Comparison of ENCODE assay signal across 8 cellular contexts in genomic region chr1:26786437-26787380, GRCh38. TPM values are rescaled to one million over a fixed set of nuclear protein-coding genes. Genes with fewer than 3 reads are reported as not detected.
A peak's percentile ranks its signal among the peaks of the same experiment; 100 is the strongest.
DNase-seq lines count a peak whose midpoint lies in the region; ATAC-seq, FAIRE-seq and TF ChIP-seq lines count a peak whose summit lies in the region.

No MANE protein-coding gene starts in this region.

- peak overlapping the region; percentile 92 to 97 for H3K4me3 Mint-ChIP-seq in stimulated activated naive CD8-positive, alpha-beta T cell treated with anti-CD3 and anti-CD28 coated beads, Interleukin-15, amount 100 ng/mL, for 72 hours

- WGBS in HepG2 (ENCODE audit: low lambda C conversion rate) = 14% methylated on average over 12 of the region's 12 CpGs

- peak; percentile 52 for ATAC-seq in HepG2
- peak; percentile 22 for ATAC-seq in stimulated activated naive CD8-positive, alpha-beta T cell treated with anti-CD3 and anti-CD28 coated beads, Interleukin-15, amount 100 ng/mL, for 72 hours

- no peaks in the 10 kb centered on the region for H3K36me3 ChIP-seq in HepG2 (replicated peaks in 1 of 2; ENCODE audit: control insufficient read depth in 1 of 2, insufficient read depth in 2 of 2, low read length in 2 of 2)

- peak overlapping the region; percentile 97 for H3K27ac ChIP-seq in HepG2 (ENCODE audit: extremely low read length, insufficient read depth, low read length)

- FAIRE-seq in TTC549 (lab: Jason Lieb, UNC) (peak; percentile 92), HepG2 (lab: Jason Lieb, UNC) (peak; percentile 77)

- H3K4me1 Mint-ChIP-seq in stimulated activated naive CD8-positive, alpha-beta T cell treated with anti-CD3 and anti-CD28 coated beads, Interleukin-15, amount 100 ng/mL, for 72 hours = peaks cover 84% of the 10 kb centered on the region

- H3K27me3 Mint-ChIP-seq in stimulated activated naive CD8-positive, alpha-beta T cell treated with anti-CD3 and anti-CD28 coated beads, Interleukin-15, amount 100 ng/mL, for 72 hours = no peaks in the 10 kb centered on the region

- CTCF ChIA-PET in HepG2 (lab: Yijun Ruan, JAX; ENCODE audit: low intra/inter-chr PET ratio, low total read pairs) = no interaction called here

- H3K27me3 ChIP-seq in HepG2 (ENCODE audit: control insufficient read depth in 1 of 2, insufficient read depth in 2 of 2, low read length in 2 of 2) = no peaks in the 10 kb centered on the region; a peak in 1 of 5 replicates

- peak; percentile 65 to 67 for TF ChIP-seq POLR2A in HepG2 (IDR thresholded peaks at IDR 0.05; ENCODE audit: insufficient read depth in 1 of 2, low read depth in 2 of 2, low read length in 2 of 2)

- peak overlapping the region; percentile 78 to 89 (median 87) for H3K4me3 ChIP-seq in HepG2 (replicated peaks in 1 of 3; ENCODE audit: insufficient read depth in 1 of 3, low read depth in 2 of 3, low read length in 3 of 3)

- intact Hi-C loops in HepG2 (cut with micrococcal nuclease; ENCODE audit: unreplicated experiment) = loop anchor here (5.0 kb wide), 2 partner anchors 89 to 109 kb away; partner anchors contain the start of gene ARID1A

- H2AFZ ChIP-seq in HepG2 (ENCODE audit: low read length) = no peak overlapping the region

- no peak for TF ChIP-seq RAD21 in HepG2 (CRISPR knock-in tag; IDR thresholded peaks at IDR 0.05)

- H3K9me3 ChIP-seq in HepG2 (ENCODE audit: low read length) = no peaks in the 10 kb centered on the region

- peak overlapping the region; percentile 100 for H3K27ac Mint-ChIP-seq in stimulated activated naive CD8-positive, alpha-beta T cell treated with anti-CD3 and anti-CD28 coated beads, Interleukin-15, amount 100 ng/mL, for 72 hours

- no peaks in the 10 kb centered on the region for H4K20me1 ChIP-seq in HepG2 (ENCODE audit: insufficient read depth, low read length)

- TF ChIP-seq EP300 in HepG2 (IDR thresholded peaks at IDR 0.05; ENCODE audit: low read depth in 2 of 2, low read length in 2 of 2) = no peak
- no peak for TF ChIP-seq EP300 in HepG2 (CRISPR knock-in tag; IDR thresholded peaks at IDR 0.05; ENCODE audit: borderline replicate concordance)

- H3K9ac ChIP-seq in HepG2 (ENCODE audit: insufficient read depth, low read depth, low read length) = peak overlapping the region; percentile 98

- TF ChIP-seq CTCF in HepG2 (CRISPR knock-in tag; IDR thresholded peaks at IDR 0.05) = no peak

- no TSS peak for BruUV-seq in HepG2 (replicated peaks; lab: Mats Ljungman, UMichigan)

- H3K9me3 Mint-ChIP-seq in stimulated activated naive CD8-positive, alpha-beta T cell treated with anti-CD3 and anti-CD28 coated beads, Interleukin-15, amount 100 ng/mL, for 72 hours = no peaks in the 10 kb centered on the region

- DNase-seq in NCI-H146 (lab: John Stamatoyannopoulos, UW) = peak; percentile 21
- DNase-seq in NCI-H146 treated with DMSO at 0.1 percent for 48 hours (lab: John Stamatoyannopoulos, UW; ENCODE audit: unreplicated experiment) = no peak
- peak; percentile 92 for DNase-seq in KBM-7
- peak; percentile 33 to 72 for DNase-seq in dermis microvascular lymphatic vessel endothelial cell (ENCODE audit: low read depth in 2 of 2)
- peak; percentile 71 for DNase-seq in HepG2 (ENCODE audit: low spot score)
- DNase-seq in stimulated activated naive CD8-positive, alpha-beta T cell treated with anti-CD3 and anti-CD28 coated beads, Interleukin-15, amount 100 ng/mL, for 72 hours = peak; percentile 61 to 63
- DNase-seq in activated gamma-delta T cell (lab: John Stamatoyannopoulos, UW) = no peak

- POLR2A ChIA-PET in HepG2 (lab: Yijun Ruan, JAX) = interaction anchor here (1.2 to 7.0 kb wide), 11 partner anchors 15 to 285 kb away, joined by 3 to 127 read pairs (median 9); partner anchors contain the start of gene ARID1A

- H3K79me2 ChIP-seq in HepG2 (ENCODE audit: insufficient read depth, low read length) = peaks cover 6% of the 10 kb centered on the region

- in situ Hi-C loops in KBM-7 (cut with MboI; ENCODE audit: low pct_unique_long_range_greater_than_20kb, low sequenced_read_pairs) (no loop called here), HepG2 (cut with HindIII; ENCODE audit: extremely low pct_ligation_motif_present, low pct_unique_long_range_greater_than_20kb) (loop anchor here (5.0 kb wide), 2 partner anchors 94 to 184 kb away; no protein-coding TSS in a partner anchor)

- peaks cover 74% of the 10 kb centered on the region for H3K4me1 ChIP-seq in HepG2 (ENCODE audit: insufficient read depth, low read length)

- peak overlapping the region; percentile 99 for H3K4me2 ChIP-seq in HepG2 (ENCODE audit: low read depth, low read length)

TF ChIP-seq in HepG2, 621 proteins besides CTCF, POLR2A, EP300 and RAD21 (continues in another document):
- TF ChIP-seq ISX (CRISPR knock-in tag; conservative IDR thresholded peaks at IDR 0.05) = no peak
- TF ChIP-seq ZSCAN20 (CRISPR knock-in tag; IDR thresholded peaks at IDR 0.05; ENCODE audit: borderline replicate concordance) = 0 out of 2 replicates have a peak, but pooled peaks have one; percentile 14
- no peak for TF ChIP-seq SOX13 (IDR thresholded peaks at IDR 0.05)
- 0 out of 4 replicates have a peak, but pooled peaks of 1 of the 2 experiments have one; percentile 19 for TF ChIP-seq SOX13 (CRISPR knock-in tag; conservative IDR thresholded peaks at IDR 0.05 in 1 of 2, IDR thresholded peaks at IDR 0.05 in 1 of 2)
- TF ChIP-seq ATF4 (CRISPR knock-in tag; IDR thresholded peaks at IDR 0.05) = no peak
- TF ChIP-seq ZNF335 (CRISPR knock-in tag; IDR thresholded peaks at IDR 0.05) = no peak
- peak; percentile 65 for TF ChIP-seq YY1 (IDR thresholded peaks at IDR 0.05; ENCODE audit: insufficient read depth, insufficient replicate concordance, low read depth, low read length)
- no peak for TF ChIP-seq ZBTB3 (CRISPR knock-in tag; IDR thresholded peaks at IDR 0.05; ENCODE audit: borderline replicate concordance, low read depth)
- TF ChIP-seq KLF9 (CRISPR knock-in tag; IDR thresholded peaks at IDR 0.05; ENCODE audit: low read depth) = no peak
- peak; percentile 54; the same call in 1 of the 2 replicates for TF ChIP-seq SAP130 (CRISPR knock-in tag; IDR thresholded peaks at IDR 0.05; ENCODE audit: low read depth)

RNA-seq across cellular contexts. Expression of gene PIGV, which starts 1.0 kb away (rescaled TPM):
- total RNA-seq in dermis microvascular lymphatic vessel endothelial cell (6.2 and 7.2 TPM in 2 replicates), HepG2 (2016; rRNA removed; fragmentation: Illumina TruSeq; extraction: Trizol) (7.9 and 13.5 TPM in 2 replicates)
- total RNA-seq in HepG2 (2016; cell fraction: cytosol; rRNA removed; fragmentation: Illumina TruSeq; extraction: Trizol; ENCODE audit: low read depth) = 4.3 and 4.8 TPM in 2 replicates
- total RNA-seq in HepG2 (2016; cell fraction: insoluble cytoplasmic fraction; rRNA removed; fragmentation: Illumina TruSeq; extraction: Trizol) = 8.9 and 14.1 TPM in 2 replicates
- 9.7 and 9.9 TPM in 2 replicates for total RNA-seq in HepG2 (2016; cell fraction: membrane; rRNA removed; fragmentation: Illumina TruSeq; extraction: Trizol)
- 14.6 and 15.0 TPM in 2 replicates for total RNA-seq in HepG2 (2016; cell fraction: nucleus; rRNA removed; fragmentation: Illumina TruSeq; extraction: Trizol)
- polyA plus RNA-seq in HepG2 (2011; rRNA removed) = 22.7 and 26.0 TPM in 2 replicates
- polyA plus RNA-seq in HepG2 (2011; cell fraction: cytosol; rRNA removed) = 21.0 and 27.5 TPM in 2 replicates
- polyA plus RNA-seq in HepG2 (2011; cell fraction: nucleus; rRNA removed) = 14.3 and 18.5 TPM in 2 replicates
- 13.6 and 14.8 TPM in 2 replicates for polyA plus RNA-seq in HepG2 (2012)
- 2.9 and 4.4 TPM in 2 replicates for polyA plus RNA-seq in HepG2 (2016; cell fraction: cytosol; fragmentation: Illumina TruSeq; extraction: Trizol; ENCODE audit: low read depth)
- 6.7 and 7.2 TPM in 2 replicates for polyA plus RNA-seq in HepG2 (2016; cell fraction: insoluble cytoplasmic fraction; fragmentation: Illumina TruSeq; extraction: Trizol; ENCODE audit: low read depth)
- 5.3 and 7.0 TPM in 2 replicates for polyA plus RNA-seq in HepG2 (2016; cell fraction: membrane; fragmentation: Illumina TruSeq; extraction: Trizol; ENCODE audit: low read depth)
- polyA plus RNA-seq in HepG2 (2016; cell fraction: nucleus; fragmentation: Illumina TruSeq; extraction: Trizol; ENCODE audit: insufficient read depth, low read depth) = 16.2 and 17.4 TPM in 2 replicates
- polyA minus RNA-seq in HepG2 (2011; rRNA and poly(A)+ RNA removed; ENCODE audit: low replicate concordance) = 41.6 and 80.7 TPM in 2 replicates
- polyA minus RNA-seq in HepG2 (2011; cell fraction: cytosol; rRNA and poly(A)+ RNA removed) = 15.5 and 15.7 TPM in 2 replicates
- 11.7 and 14.5 TPM in 2 replicates for polyA minus RNA-seq in HepG2 (2011; cell fraction: nucleus; rRNA and poly(A)+ RNA removed)

RNA-seq across cellular contexts. Expression of gene ZDHHC18, which starts 39.8 kb away (rescaled TPM):
- total RNA-seq in dermis microvascular lymphatic vessel endothelial cell (3.6 and 7.1 TPM in 2 replicates), HepG2 (2016; rRNA removed; fragmentation: Illumina TruSeq; extraction: Trizol) (9.0 and 13.2 TPM in 2 replicates)
- total RNA-seq in HepG2 (2016; cell fraction: cytosol; rRNA removed; fragmentation: Illumina TruSeq; extraction: Trizol; ENCODE audit: low read depth) = 6.6 and 7.7 TPM in 2 replicates
- 7.9 and 11.9 TPM in 2 replicates for total RNA-seq in HepG2 (2016; cell fraction: insoluble cytoplasmic fraction; rRNA removed; fragmentation: Illumina TruSeq; extraction: Trizol)
- total RNA-seq in HepG2 (2016; cell fraction: membrane; rRNA removed; fragmentation: Illumina TruSeq; extraction: Trizol) = 21.8 and 26.5 TPM in 2 replicates
- total RNA-seq in HepG2 (2016; cell fraction: nucleus; rRNA removed; fragmentation: Illumina TruSeq; extraction: Trizol) = 9.5 and 10.6 TPM in 2 replicates
- polyA plus RNA-seq in HepG2 (2011; rRNA removed) = 35.3 and 40.6 TPM in 2 replicates
- 29.0 and 30.0 TPM in 2 replicates for polyA plus RNA-seq in HepG2 (2011; cell fraction: cytosol; rRNA removed)
- polyA plus RNA-seq in HepG2 (2011; cell fraction: nucleus; rRNA removed) = 32.6 and 39.8 TPM in 2 replicates
- polyA plus RNA-seq in HepG2 (2012) = 12.9 and 16.3 TPM in 2 replicates
- 13.9 and 14.2 TPM in 2 replicates for polyA plus RNA-seq in HepG2 (2016; cell fraction: cytosol; fragmentation: Illumina TruSeq; extraction: Trizol; ENCODE audit: low read depth)
- polyA plus RNA-seq in HepG2 (2016; cell fraction: insoluble cytoplasmic fraction; fragmentation: Illumina TruSeq; extraction: Trizol; ENCODE audit: low read depth) = 13.2 and 16.6 TPM in 2 replicates
- polyA plus RNA-seq in HepG2 (2016; cell fraction: membrane; fragmentation: Illumina TruSeq; extraction: Trizol; ENCODE audit: low read depth) = 30.8 and 32.0 TPM in 2 replicates
- polyA plus RNA-seq in HepG2 (2016; cell fraction: nucleus; fragmentation: Illumina TruSeq; extraction: Trizol; ENCODE audit: insufficient read depth, low read depth) = 19.3 and 23.8 TPM in 2 replicates
- 33.5 and 53.0 TPM in 2 replicates for polyA minus RNA-seq in HepG2 (2011; rRNA and poly(A)+ RNA removed; ENCODE audit: low replicate concordance)
- polyA minus RNA-seq in HepG2 (2011; cell fraction: cytosol; rRNA and poly(A)+ RNA removed) = 11.3 and 14.6 TPM in 2 replicates
- polyA minus RNA-seq in HepG2 (2011; cell fraction: nucleus; rRNA and poly(A)+ RNA removed) = 8.4 and 8.7 TPM in 2 replicates

Comparison
In these comparisons a context has a peak if more than half of its experiments do, and no peak if none do; other contexts are left out.
1. DNase-seq: peak in NCI-H146 (single experiment), KBM-7 (single experiment), dermis microvascular lymphatic vessel endothelial cell (2 of 2), HepG2 (single experiment) and stimulated activated naive CD8-positive, alpha-beta T cell treated with anti-CD3 and anti-CD28 coated beads, Interleukin-15, amount 100 ng/mL, for 72 hours (2 of 2); none in NCI-H146 treated with DMSO at 0.1 percent for 48 hours (single experiment) and activated gamma-delta T cell (single experiment).